ENCODE assay signal across 1 cellular context in genomic region chr6:90197854-90198496, GRCh38.
TF ChIP-seq lines count a peak whose summit lies in the region.

No MANE protein-coding gene starts in this region.

TF ChIP-seq in K562, 482 proteins besides CTCF, POLR2A, EP300 and RAD21 (continued from another document and continues in another):
- TF ChIP-seq ZNF592 (IDR thresholded peaks at IDR 0.05) (peak; percentile 83), CEBPZ (IDR thresholded peaks at IDR 0.05; ENCODE audit: borderline replicate concordance, low read depth, low read length) (no peak), PRDM10 (IDR thresholded peaks at IDR 0.05; ENCODE audit: partially characterized antibody) (peak; percentile 52), PTTG1 (tag; IDR thresholded peaks at IDR 0.05; ENCODE audit: low read depth) (peak; percentile 80), DDX20 (tag; IDR thresholded peaks at IDR 0.05; ENCODE audit: low read depth) (peak; percentile 73), NR2C1 (IDR thresholded peaks at IDR 0.05) (no peak), NR2C1 (tag; IDR thresholded peaks at IDR 0.05) (peak; percentile 61), BACH1 (tag; IDR thresholded peaks at IDR 0.05) (peak; percentile 88; the same call in 1 of the 2 replicates), TOE1 (IDR thresholded peaks at IDR 0.05; ENCODE audit: borderline replicate concordance) (no peak), TOE1 (CRISPR knock-in tag; IDR thresholded peaks at IDR 0.05; ENCODE audit: borderline replicate concordance, low read depth) (no peak), HMGN3 (IDR thresholded peaks at IDR 0.05; ENCODE audit: borderline replicate concordance, extremely low read depth, insufficient read length, low read depth, low read length) (no peak), ZNF253 (CRISPR knock-in tag; conservative IDR thresholded peaks at IDR 0.05) (no peak), POLR2B (IDR thresholded peaks at IDR 0.05; ENCODE audit: low read depth, partially characterized antibody) (no peak), ZNF589 (CRISPR knock-in tag; IDR thresholded peaks at IDR 0.05; ENCODE audit: low read depth) (no peak), PHF20 (IDR thresholded peaks at IDR 0.05; ENCODE audit: partially characterized antibody) (no peak), MAX (CRISPR knock-in tag; IDR thresholded peaks at IDR 0.05) (0 out of 2 replicates have a peak, but pooled peaks have one; percentile 29), ZFX (CRISPR knock-in tag; IDR thresholded peaks at IDR 0.05) (no peak), NFE2L1 (tag; IDR thresholded peaks at IDR 0.05; ENCODE audit: borderline replicate concordance, low read depth) (peak; percentile 78), HCFC1 (IDR thresholded peaks at IDR 0.05; ENCODE audit: low read depth, low read length) (no peak), TAF15 (IDR thresholded peaks at IDR 0.05; ENCODE audit: low read depth, low read length) (no peak), IRF9 (tag; IDR thresholded peaks at IDR 0.05) (0 out of 2 replicates have a peak, but pooled peaks have one; percentile 12), CREBBP (IDR thresholded peaks at IDR 0.05; ENCODE audit: low read depth, low read length) (no peak), POLR3A (IDR thresholded peaks at IDR 0.05; ENCODE audit: borderline replicate concordance, extremely low read depth, insufficient read depth, insufficient read length) (no peak), ZNF274 (IDR thresholded peaks at IDR 0.05; ENCODE audit: borderline replicate concordance, low read depth, low read length) (no peak), BRF2 (IDR thresholded peaks at IDR 0.05; ENCODE audit: borderline replicate concordance, insufficient read depth, insufficient read length) (no peak), SRSF3 (IDR thresholded peaks at IDR 0.05; ENCODE audit: insufficient read depth, low read length) (no peak), MTA2 (IDR thresholded peaks at IDR 0.05; ENCODE audit: low read depth) (no peak), LARP7 (IDR thresholded peaks at IDR 0.05) (no peak), ZNF644 (tag; IDR thresholded peaks at IDR 0.05; ENCODE audit: low read depth) (0 out of 2 replicates have a peak, but pooled peaks have one; percentile 33), ZNF280A (IDR thresholded peaks at IDR 0.05; ENCODE audit: low read depth, partially characterized antibody) (no peak), RFX1 (IDR thresholded peaks at IDR 0.05) (no peak), SMAD4 (CRISPR knock-in tag; conservative IDR thresholded peaks at IDR 0.05) (no peak), KDM5B (IDR thresholded peaks at IDR 0.05; ENCODE audit: insufficient replicate concordance, low read depth, low read length) (no peak), CTBP1 (IDR thresholded peaks at IDR 0.05; ENCODE audit: borderline replicate concordance) (no peak), ZC3H8 (IDR thresholded peaks at IDR 0.05) (no peak), BHLHE40 (IDR thresholded peaks at IDR 0.05; ENCODE audit: low read length) (no peak), TAF1 (IDR thresholded peaks at IDR 0.05; ENCODE audit: control insufficient read depth, extremely low read depth, insufficient read depth, low read length, severe bottlenecking) (no peak), ZBTB17 (CRISPR knock-in tag; IDR thresholded peaks at IDR 0.05) (no peak), HIVEP1 (CRISPR knock-in tag; IDR thresholded peaks at IDR 0.05) (no peak), CREM (IDR thresholded peaks at IDR 0.05; ENCODE audit: low read depth) (no peak), KLF6 (CRISPR knock-in tag; IDR thresholded peaks at IDR 0.05; ENCODE audit: borderline replicate concordance) (peak; percentile 61; the same call in 1 of the 2 replicates), NCOA4 (IDR thresholded peaks at IDR 0.05; ENCODE audit: partially characterized antibody) (no peak), ZNF324 (CRISPR knock-in tag; IDR thresholded peaks at IDR 0.05) (0 out of 2 replicates have a peak, but pooled peaks have one; percentile 24), CREB3L1 (IDR thresholded peaks at IDR 0.05; ENCODE audit: borderline replicate concordance, low read depth) (no peak), EP400 (IDR thresholded peaks at IDR 0.05) (no peak), KAT7 (CRISPR knock-in tag; IDR thresholded peaks at IDR 0.05; ENCODE audit: borderline replicate concordance) (no peak), HBP1 (CRISPR knock-in tag; IDR thresholded peaks at IDR 0.05) (no peak), MAFG (tag; conservative IDR thresholded peaks at IDR 0.05) (peak; percentile 88), NR2F6 (CRISPR knock-in tag; IDR thresholded peaks at IDR 0.05) (peak; percentile 56; the same call in 1 of the 2 replicates), BCOR (IDR thresholded peaks at IDR 0.05) (no peak), MYBL2 (IDR thresholded peaks at IDR 0.05; ENCODE audit: low read depth) (no peak), MYBL2 (CRISPR knock-in tag; IDR thresholded peaks at IDR 0.05; ENCODE audit: borderline replicate concordance) (no peak)
